ENCODE assay signal across 18 cellular contexts in the genomic region with DNA sequence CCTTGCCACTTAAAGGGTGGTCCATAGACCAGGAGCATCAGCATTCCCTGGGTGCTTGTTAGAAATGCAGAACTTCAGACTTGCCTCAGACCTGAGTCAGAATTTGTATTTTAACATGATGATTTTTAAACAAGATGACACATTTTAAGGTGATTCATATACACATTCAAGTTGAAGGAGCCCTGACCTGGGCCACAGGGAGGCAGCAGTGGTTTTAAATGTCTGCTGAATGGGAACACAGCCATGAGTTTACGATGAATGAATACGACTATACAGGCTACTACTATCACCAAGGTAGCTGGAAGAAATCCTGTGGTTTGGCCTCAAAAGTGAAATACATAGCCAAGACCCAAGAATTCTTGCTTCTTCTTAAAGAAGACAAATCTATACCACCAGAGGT. TPM values are rescaled to one million over a fixed set of nuclear protein-coding genes. Genes with fewer than 3 reads are reported as not detected.
DNase-seq lines count a peak whose midpoint lies in the region; ATAC-seq and TF ChIP-seq lines count a peak whose summit lies in the region.
"Had no signal": no experiment of that assay in that cellular context is flagged by ENCODE, and none has a peak within 500 bp of the region (broad histone marks: within the 10 kb centered on the region; RNA-seq: fewer than 3 reads in every experiment).

No MANE protein-coding gene starts in this region.

- H3K4me1 Mint-ChIP-seq in activated CD4-positive, alpha-beta memory T cell treated with anti-CD3 and anti-CD28 coated beads, Interleukin-2, amount 10 ng/mL, durations not matched to agents 7 days and 5 days, result peaks cover 15% of the 10 kb centered on the region

- peaks cover 11% of the 10 kb centered on the region for H4K20me1 ChIP-seq in SK-N-SH (ENCODE audit: insufficient read depth)

- TF ChIP-seq CTCF in SK-N-SH (IDR thresholded peaks at IDR 0.05), result peak; percentile 46
- TF ChIP-seq CTCF in foreskin fibroblast (IDR thresholded peaks at IDR 0.05; ENCODE audit: low read depth, low read length), result no peak
- no peak for TF ChIP-seq CTCF in thyroid gland (IDR thresholded peaks at IDR 0.05)
- no peak for TF ChIP-seq CTCF in coronary artery (IDR thresholded peaks at IDR 0.05)

- peaks cover 15% of the 10 kb centered on the region for H3K79me2 ChIP-seq in SK-N-SH (ENCODE audit: insufficient read depth)

- TF ChIP-seq POLR2A in thyroid gland (IDR thresholded peaks at IDR 0.05), result no peak

- H3K27ac ChIP-seq in SK-N-SH (ENCODE audit: low read depth in 2 of 2, low read length in 1 of 2) (no peak overlapping the region), thyroid gland (no peak overlapping the region), coronary artery (no peak overlapping the region)
- H3K27ac ChIP-seq: Peyer's patch, upper lobe of left lung, VCaP had no signal

- 46% methylated on average over 2 of the region's 2 CpGs for WGBS in SK-N-SH (ENCODE audit: low lambda C conversion rate)
- WGBS in thyroid gland, 2 donors, result 70 to 78% methylated on average over 2 of the region's 2 CpGs

- H3K36me3 ChIP-seq in SK-N-SH (replicated peaks in 1 of 2; ENCODE audit: control insufficient read depth in 1 of 2, insufficient read depth in 2 of 2, low read length in 1 of 2), result peaks cover 33 to 47% of the 10 kb centered on the region in 2 experiments
- peaks cover 0 to 7% of the 10 kb centered on the region in 2 donors for H3K36me3 ChIP-seq in thyroid gland

- H3K9ac ChIP-seq in SK-N-SH, result no peak overlapping the region

- no peak overlapping the region for H3K27ac Mint-ChIP-seq in activated CD4-positive, alpha-beta memory T cell treated with anti-CD3 and anti-CD28 coated beads, Interleukin-2, amount 10 ng/mL, durations not matched to agents 7 days and 5 days
- H3K27ac Mint-ChIP-seq: naive thymus-derived CD8-positive, alpha-beta T cell had no signal

- no peaks in the 10 kb centered on the region for H3K9me2 ChIP-seq in SK-N-SH

- H3K4me1 ChIP-seq in SK-N-SH (ENCODE audit: control insufficient read depth in 1 of 2, insufficient read depth in 2 of 2, low read depth in 1 of 2, low read length in 1 of 2) (no peaks in the 10 kb centered on the region; a peak in 1 of 4 replicates), thyroid gland (no peaks in the 10 kb centered on the region)
- H3K4me1 ChIP-seq: Peyer's patch, upper lobe of left lung had no signal

- no peak for TF ChIP-seq RAD21 in SK-N-SH (IDR thresholded peaks at IDR 0.05; ENCODE audit: low read length)

- no peaks in the 10 kb centered on the region for H3K9me3 ChIP-seq in SK-N-SH
- no peaks in the 10 kb centered on the region for H3K9me3 ChIP-seq in thyroid gland
- H3K9me3 ChIP-seq: Peyer's patch, upper lobe of left lung had no signal

- CTCF ChIA-PET in SK-N-SH (lab: Yijun Ruan, JAX), result interaction anchor here (1.2 kb wide), 2 partner anchors 8 to 293 kb away, joined by 3 read pairs; partner anchors contain the start of gene RPS4X
- CTCF ChIA-PET in activated CD4-positive, alpha-beta memory T cell treated with anti-CD3 and anti-CD28 coated beads, Interleukin-2, amount 10 ng/mL, durations not matched to agents 7 days and 5 days (lab: Charles Lee), result no interaction called here

- intact Hi-C loops in thyroid gland (cut with DNase I), result no loop called here

- H3K4me2 ChIP-seq in SK-N-SH, result no peak overlapping the region

- TF ChIP-seq EP300 in SK-N-SH (IDR thresholded peaks at IDR 0.05; ENCODE audit: borderline replicate concordance in 1 of 2, low read depth in 1 of 2, low read length in 1 of 2), result no peak

- H3K27me3 ChIP-seq in SK-N-SH (ENCODE audit: insufficient read depth) (no peaks in the 10 kb centered on the region; the same call in 1 of the 2 replicates), thyroid gland (no peaks in the 10 kb centered on the region)
- H3K27me3 ChIP-seq: Peyer's patch, upper lobe of left lung had no signal

- H3K4me3 ChIP-seq in SK-N-SH (ENCODE audit: low read depth in 2 of 2, low read length in 1 of 2), result no peak overlapping the region
- H3K4me3 ChIP-seq in foreskin fibroblast (ENCODE audit: low read depth in 1 of 2, low read length in 2 of 2), result no peak overlapping the region
- no peak overlapping the region for H3K4me3 ChIP-seq in thyroid gland (replicated peaks in 1 of 3)
- H3K4me3 ChIP-seq in coronary artery, result no peak overlapping the region
- H3K4me3 ChIP-seq: Peyer's patch, upper lobe of left lung had no signal

- no peaks in the 10 kb centered on the region for H3K27me3 Mint-ChIP-seq in activated CD4-positive, alpha-beta memory T cell treated with anti-CD3 and anti-CD28 coated beads, Interleukin-2, amount 10 ng/mL, durations not matched to agents 7 days and 5 days
- H3K27me3 Mint-ChIP-seq: central memory CD8-positive, alpha-beta T cell; naive thymus-derived CD8-positive, alpha-beta T cell had no signal

- POLR2A ChIA-PET in SK-N-SH (lab: Yijun Ruan, JAX), result no interaction called here
- POLR2A ChIA-PET in activated CD4-positive, alpha-beta memory T cell treated with anti-CD3 and anti-CD28 coated beads, Interleukin-2, amount 10 ng/mL, durations not matched to agents 7 days and 5 days (lab: Charles Lee), result no interaction called here

- ATAC-seq in SK-N-SH treated with all-trans-retinoic acid at 6 μM for 48 hours, result no peak; the same call in 2 of the 3 replicates
- ATAC-seq: naive thymus-derived CD8-positive, alpha-beta T cell; sciatic nerve had no signal

- peaks cover 22% of the 10 kb centered on the region for H3K36me3 Mint-ChIP-seq in activated CD4-positive, alpha-beta memory T cell treated with anti-CD3 and anti-CD28 coated beads, Interleukin-2, amount 10 ng/mL, durations not matched to agents 7 days and 5 days (ENCODE audit: low read depth)

- H3F3A ChIP-seq in SK-N-SH (replicated peaks; ENCODE audit: insufficient read depth), result no peaks in the 10 kb centered on the region

- H3K9me3 Mint-ChIP-seq in activated CD4-positive, alpha-beta memory T cell treated with anti-CD3 and anti-CD28 coated beads, Interleukin-2, amount 10 ng/mL, durations not matched to agents 7 days and 5 days, result no peaks in the 10 kb centered on the region
- H3K9me3 Mint-ChIP-seq: central memory CD8-positive, alpha-beta T cell; naive thymus-derived CD8-positive, alpha-beta T cell had no signal

- DNase-seq in SK-N-SH (no peak), HK-2 (ENCODE audit: unreplicated experiment) (peak; percentile 21), foreskin fibroblast (peak; percentile 67 to 72), NCI-H1436 treated with DMSO at 0.1 percent for 48 hours (lab: John Stamatoyannopoulos, UW) (no peak), thyroid gland (no peak), coronary artery (ENCODE audit: low spot score) (no peak)
- DNase-seq in activated CD4-positive, alpha-beta memory T cell treated with anti-CD3 and anti-CD28 coated beads, Interleukin-2, amount 10 ng/mL, durations not matched to agents 7 days and 5 days, result peak; percentile 16
- DNase-seq: DND-41; kidney; MM.1S; naive thymus-derived CD8-positive, alpha-beta T cell; NCI-H226; Peyer's patch; upper lobe of left lung had no signal

- no peak overlapping the region for H3K4me3 Mint-ChIP-seq in activated CD4-positive, alpha-beta memory T cell treated with anti-CD3 and anti-CD28 coated beads, Interleukin-2, amount 10 ng/mL, durations not matched to agents 7 days and 5 days
- H3K4me3 Mint-ChIP-seq: central memory CD8-positive, alpha-beta T cell; naive thymus-derived CD8-positive, alpha-beta T cell had no signal

- H2AFZ ChIP-seq in SK-N-SH (ENCODE audit: low read depth), result no peak overlapping the region

TF ChIP-seq in SK-N-SH, 30 proteins besides CTCF, POLR2A, EP300 and RAD21 (continues in another document):
- no peak for TF ChIP-seq CHD2 (IDR thresholded peaks at IDR 0.05; ENCODE audit: low read length, partially characterized antibody)
- TF ChIP-seq FOSL2 (IDR thresholded peaks at IDR 0.05; ENCODE audit: borderline replicate concordance, low read depth), result peak; percentile 10; the same call in 1 of the 2 replicates
- peak; percentile 15; the same call in 1 of the 2 replicates for TF ChIP-seq JUND (IDR thresholded peaks at IDR 0.05)

TF ChIP-seq in SK-N-SH treated with all-trans-retinoic acid at 6 μM for 48 hours, 23 proteins besides CTCF, POLR2A, EP300 and RAD21 (continues in another document):
- TF ChIP-seq, protein P1, sequence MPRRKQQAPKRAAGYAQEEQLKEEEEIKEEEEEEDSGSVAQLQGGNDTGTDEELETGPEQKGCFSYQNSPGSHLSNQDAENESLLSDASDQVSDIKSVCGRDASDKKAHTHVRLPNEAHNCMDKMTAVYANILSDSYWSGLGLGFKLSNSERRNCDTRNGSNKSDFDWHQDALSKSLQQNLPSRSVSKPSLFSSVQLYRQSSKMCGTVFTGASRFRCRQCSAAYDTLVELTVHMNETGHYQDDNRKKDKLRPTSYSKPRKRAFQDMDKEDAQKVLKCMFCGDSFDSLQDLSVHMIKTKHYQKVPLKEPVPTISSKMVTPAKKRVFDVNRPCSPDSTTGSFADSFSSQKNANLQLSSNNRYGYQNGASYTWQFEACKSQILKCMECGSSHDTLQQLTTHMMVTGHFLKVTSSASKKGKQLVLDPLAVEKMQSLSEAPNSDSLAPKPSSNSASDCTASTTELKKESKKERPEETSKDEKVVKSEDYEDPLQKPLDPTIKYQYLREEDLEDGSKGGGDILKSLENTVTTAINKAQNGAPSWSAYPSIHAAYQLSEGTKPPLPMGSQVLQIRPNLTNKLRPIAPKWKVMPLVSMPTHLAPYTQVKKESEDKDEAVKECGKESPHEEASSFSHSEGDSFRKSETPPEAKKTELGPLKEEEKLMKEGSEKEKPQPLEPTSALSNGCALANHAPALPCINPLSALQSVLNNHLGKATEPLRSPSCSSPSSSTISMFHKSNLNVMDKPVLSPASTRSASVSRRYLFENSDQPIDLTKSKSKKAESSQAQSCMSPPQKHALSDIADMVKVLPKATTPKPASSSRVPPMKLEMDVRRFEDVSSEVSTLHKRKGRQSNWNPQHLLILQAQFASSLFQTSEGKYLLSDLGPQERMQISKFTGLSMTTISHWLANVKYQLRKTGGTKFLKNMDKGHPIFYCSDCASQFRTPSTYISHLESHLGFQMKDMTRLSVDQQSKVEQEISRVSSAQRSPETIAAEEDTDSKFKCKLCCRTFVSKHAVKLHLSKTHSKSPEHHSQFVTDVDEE (CRISPR knock-in tag; IDR thresholded peaks at IDR 0.05), result no peak
- TF ChIP-seq ARNTL (CRISPR knock-in tag; IDR thresholded peaks at IDR 0.05; ENCODE audit: borderline replicate concordance, low read depth), result no peak
- TF ChIP-seq ISL1 (CRISPR knock-in tag; IDR thresholded peaks at IDR 0.05), result no peak

RNA-seq across cellular contexts. Expression of gene HDAC8, which starts 2.9 kb away (rescaled TPM):
- 30.6 and 38.7 TPM in 2 replicates for polyA plus RNA-seq in SK-N-SH (2012; rRNA removed)
- polyA plus RNA-seq in SK-N-SH (2012; cell fraction: cytosol; rRNA removed), result 38.4 and 43.3 TPM in 2 replicates
- 20.7 and 34.8 TPM in 2 replicates for polyA plus RNA-seq in SK-N-SH (2012; cell fraction: nucleus; rRNA removed)
- total RNA-seq in activated CD4-positive, alpha-beta memory T cell treated with anti-CD3 and anti-CD28 coated beads, Interleukin-2, amount 10 ng/mL, durations not matched to agents 7 days and 5 days, result 10 to 100 TPM; 23.8 to 24.1 TPM
- 10 to 100 TPM; 46.5 to 74.9 (median 55.4) TPM for total RNA-seq in thyroid gland

Comparison
In these comparisons a context has a peak if more than half of its experiments do, and no peak if none do; other contexts are left out.
1. DNase-seq: peak in HK-2 (single experiment), activated CD4-positive, alpha-beta memory T cell treated with anti-CD3 and anti-CD28 coated beads, Interleukin-2, amount 10 ng/mL, durations not matched to agents 7 days and 5 days (single experiment) and foreskin fibroblast (2 of 2); none in SK-N-SH (single experiment), NCI-H1436 treated with DMSO at 0.1 percent for 48 hours (single experiment), thyroid gland (0 of 2) and coronary artery (single experiment).